ENCODE assay signal across 37 cellular contexts in genomic region chr2:158071018-158071417, GRCh38. TPM values are rescaled to one million over a fixed set of nuclear protein-coding genes. Genes with fewer than 3 reads are reported as not detected.
"Had no signal": no experiment of that assay in that cellular context is flagged by ENCODE, and none has a peak within 500 bp of the region (broad histone marks: within the 10 kb centered on the region; RNA-seq: fewer than 3 reads in every experiment).

No MANE protein-coding gene starts in this region.

- DNase-seq: Karpas-422, Kasumi-1, MG63, MM.1S, NCI-H1048, NCI-H1092, NCI-H1092 treated with DMSO at 0.1 percent for 48 hours, NCI-H1105, NCI-H1105 treated with DMSO at 0.1 percent for 48 hours, NCI-H1417, NCI-H1417 treated with DMSO at 0.1 percent for 48 hours, NCI-H1436, NCI-H1436 treated with DMSO at 0.1 percent for 48 hours, NCI-H146, NCI-H1694, NCI-H1694 treated with DMSO at 0.1 percent for 48 hours, NCI-H187, NCI-H187 treated with DMSO at 0.1 percent for 48 hours, NCI-H1930, NCI-H2029, NCI-H2029 treated with DMSO at 0.1 percent for 48 hours, NCI-H2081, NCI-H2081 treated with DMSO at 0.1 percent for 48 hours, NCI-H2107, NCI-H2171, NCI-H2171 treated with DMSO at 0.1 percent for 48 hours, NCI-H2227 treated with DMSO at 0.1 percent for 48 hours, NCI-H226, NCI-H345, NCI-H446, NCI-H446 treated with DMSO at 0.1 percent for 48 hours, NCI-H510A, NCI-H510A treated with DMSO at 0.1 percent for 48 hours had no signal

- H3K9me3 ChIP-seq: MG63 had no signal

- H3K27me3 ChIP-seq: MG63 had no signal

- H3K36me3 ChIP-seq: MG63 had no signal

- H3K4me3 ChIP-seq: MG63 had no signal

RNA-seq across cellular contexts. Expression of gene UPP2, which starts 30.7 kb away (rescaled TPM):
- total RNA-seq: LHCN-M2, M059J, MCF 10A, NCI-H460 had no signal
